ENCODE assay signal across 1 cellular context in the genomic region with DNA sequence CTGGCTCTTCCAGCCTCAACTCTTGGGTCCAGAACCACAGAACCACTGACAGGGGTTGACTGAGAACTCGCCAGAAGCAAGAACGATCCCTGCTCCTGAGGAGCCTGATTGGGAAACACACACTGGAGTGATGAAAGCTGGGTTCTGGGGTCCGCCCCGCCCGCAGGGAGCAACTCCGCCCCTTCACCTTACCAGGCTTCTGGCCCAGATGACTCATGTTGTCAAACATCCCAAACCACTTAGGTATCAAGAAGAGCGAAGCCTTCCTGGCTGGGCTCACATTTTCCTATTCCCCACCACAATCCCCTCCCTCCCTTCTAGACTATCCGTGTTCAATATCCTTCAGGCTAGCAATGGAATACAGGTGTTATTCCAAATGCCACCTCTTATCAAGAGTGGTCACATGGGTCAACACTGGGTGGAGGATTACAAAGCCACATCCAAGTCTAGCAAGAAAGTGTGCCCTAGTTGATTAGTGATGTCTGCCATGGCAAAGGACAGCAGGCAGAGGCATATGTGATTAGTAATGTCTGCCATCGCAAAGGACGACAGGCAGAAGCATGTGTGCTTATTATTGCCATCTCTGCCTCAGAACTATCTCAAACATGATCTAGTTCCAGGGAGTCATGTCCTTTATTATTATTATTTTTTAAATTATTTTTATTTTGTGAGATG.
TF ChIP-seq lines count a peak whose summit lies in the region.

No MANE protein-coding gene starts in this region.

TF ChIP-seq in HCT116, 20 proteins besides CTCF, POLR2A, EP300 and RAD21 (continued from another document):
- TF ChIP-seq, protein P1, sequence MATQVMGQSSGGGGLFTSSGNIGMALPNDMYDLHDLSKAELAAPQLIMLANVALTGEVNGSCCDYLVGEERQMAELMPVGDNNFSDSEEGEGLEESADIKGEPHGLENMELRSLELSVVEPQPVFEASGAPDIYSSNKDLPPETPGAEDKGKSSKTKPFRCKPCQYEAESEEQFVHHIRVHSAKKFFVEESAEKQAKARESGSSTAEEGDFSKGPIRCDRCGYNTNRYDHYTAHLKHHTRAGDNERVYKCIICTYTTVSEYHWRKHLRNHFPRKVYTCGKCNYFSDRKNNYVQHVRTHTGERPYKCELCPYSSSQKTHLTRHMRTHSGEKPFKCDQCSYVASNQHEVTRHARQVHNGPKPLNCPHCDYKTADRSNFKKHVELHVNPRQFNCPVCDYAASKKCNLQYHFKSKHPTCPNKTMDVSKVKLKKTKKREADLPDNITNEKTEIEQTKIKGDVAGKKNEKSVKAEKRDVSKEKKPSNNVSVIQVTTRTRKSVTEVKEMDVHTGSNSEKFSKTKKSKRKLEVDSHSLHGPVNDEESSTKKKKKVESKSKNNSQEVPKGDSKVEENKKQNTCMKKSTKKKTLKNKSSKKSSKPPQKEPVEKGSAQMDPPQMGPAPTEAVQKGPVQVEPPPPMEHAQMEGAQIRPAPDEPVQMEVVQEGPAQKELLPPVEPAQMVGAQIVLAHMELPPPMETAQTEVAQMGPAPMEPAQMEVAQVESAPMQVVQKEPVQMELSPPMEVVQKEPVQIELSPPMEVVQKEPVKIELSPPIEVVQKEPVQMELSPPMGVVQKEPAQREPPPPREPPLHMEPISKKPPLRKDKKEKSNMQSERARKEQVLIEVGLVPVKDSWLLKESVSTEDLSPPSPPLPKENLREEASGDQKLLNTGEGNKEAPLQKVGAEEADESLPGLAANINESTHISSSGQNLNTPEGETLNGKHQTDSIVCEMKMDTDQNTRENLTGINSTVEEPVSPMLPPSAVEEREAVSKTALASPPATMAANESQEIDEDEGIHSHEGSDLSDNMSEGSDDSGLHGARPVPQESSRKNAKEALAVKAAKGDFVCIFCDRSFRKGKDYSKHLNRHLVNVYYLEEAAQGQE (IDR thresholded peaks at IDR 0.05; ENCODE audit: low read depth): no peak
- TF ChIP-seq ELF1 (IDR thresholded peaks at IDR 0.05; ENCODE audit: borderline replicate concordance, low read depth): no peak
- no peak for TF ChIP-seq SP1 (IDR thresholded peaks at IDR 0.05; ENCODE audit: low read depth)
- TF ChIP-seq, protein P2, sequence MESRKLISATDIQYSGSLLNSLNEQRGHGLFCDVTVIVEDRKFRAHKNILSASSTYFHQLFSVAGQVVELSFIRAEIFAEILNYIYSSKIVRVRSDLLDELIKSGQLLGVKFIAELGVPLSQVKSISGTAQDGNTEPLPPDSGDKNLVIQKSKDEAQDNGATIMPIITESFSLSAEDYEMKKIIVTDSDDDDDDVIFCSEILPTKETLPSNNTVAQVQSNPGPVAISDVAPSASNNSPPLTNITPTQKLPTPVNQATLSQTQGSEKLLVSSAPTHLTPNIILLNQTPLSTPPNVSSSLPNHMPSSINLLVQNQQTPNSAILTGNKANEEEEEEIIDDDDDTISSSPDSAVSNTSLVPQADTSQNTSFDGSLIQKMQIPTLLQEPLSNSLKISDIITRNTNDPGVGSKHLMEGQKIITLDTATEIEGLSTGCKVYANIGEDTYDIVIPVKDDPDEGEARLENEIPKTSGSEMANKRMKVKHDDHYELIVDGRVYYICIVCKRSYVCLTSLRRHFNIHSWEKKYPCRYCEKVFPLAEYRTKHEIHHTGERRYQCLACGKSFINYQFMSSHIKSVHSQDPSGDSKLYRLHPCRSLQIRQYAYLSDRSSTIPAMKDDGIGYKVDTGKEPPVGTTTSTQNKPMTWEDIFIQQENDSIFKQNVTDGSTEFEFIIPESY (IDR thresholded peaks at IDR 0.05; ENCODE audit: extremely low read depth, insufficient replicate concordance, low read length): no peak
- TF ChIP-seq, protein P3, sequence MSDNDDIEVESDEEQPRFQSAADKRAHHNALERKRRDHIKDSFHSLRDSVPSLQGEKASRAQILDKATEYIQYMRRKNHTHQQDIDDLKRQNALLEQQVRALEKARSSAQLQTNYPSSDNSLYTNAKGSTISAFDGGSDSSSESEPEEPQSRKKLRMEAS (IDR thresholded peaks at IDR 0.05): no peak
- TF ChIP-seq EZH2 (IDR thresholded peaks at IDR 0.05): no peak
TF ChIP-seq in HCT116: peak in this region for 0.
